1 cellular context compared by ENCODE assay signal in genomic region chr4:81786063-81786763, GRCh38.
TF ChIP-seq lines count a peak whose summit lies in the region.

No MANE protein-coding gene starts in this region.

TF ChIP-seq in K562, 482 proteins besides CTCF, POLR2A, EP300 and RAD21 (continued from another document):
- TF ChIP-seq GMEB1 (CRISPR knock-in tag; IDR thresholded peaks at IDR 0.05) (no peak), UBTF (IDR thresholded peaks at IDR 0.05; ENCODE audit: borderline replicate concordance in 1 of 2, low read depth in 2 of 2, low read length in 2 of 2) (no peak), GABPB2 (CRISPR knock-in tag; conservative IDR thresholded peaks at IDR 0.05) (no peak), MAFG (tag; conservative IDR thresholded peaks at IDR 0.05) (peak; percentile 79), TFAP4 (CRISPR knock-in tag; IDR thresholded peaks at IDR 0.05; ENCODE audit: borderline replicate concordance) (no peak), ZBTB17 (CRISPR knock-in tag; IDR thresholded peaks at IDR 0.05) (no peak), DPF2 (IDR thresholded peaks at IDR 0.05) (peak; percentile 80), ZNF408 (CRISPR knock-in tag; IDR thresholded peaks at IDR 0.05; ENCODE audit: low read depth) (no peak), SIX5 (IDR thresholded peaks at IDR 0.05; ENCODE audit: borderline replicate concordance in 1 of 2, insufficient read depth in 1 of 2, low read depth in 1 of 2, low read length in 2 of 2) (no peak), ZZZ3 (IDR thresholded peaks at IDR 0.05) (no peak), CUX1 (CRISPR knock-in tag; IDR thresholded peaks at IDR 0.05) (no peak), SLC30A9 (CRISPR knock-in tag; IDR thresholded peaks at IDR 0.05) (no peak), ZNF134 (CRISPR knock-in tag; conservative IDR thresholded peaks at IDR 0.05) (no peak), RERE (CRISPR knock-in tag; IDR thresholded peaks at IDR 0.05; ENCODE audit: borderline replicate concordance) (no peak), RNF2 (IDR thresholded peaks at IDR 0.05) (no peak), SMAD1 (IDR thresholded peaks at IDR 0.05; ENCODE audit: low read depth, low read length, partially characterized antibody) (peak; percentile 75), ATF1 (CRISPR knock-in tag; IDR thresholded peaks at IDR 0.05) (no peak), ATF1 (tag; IDR thresholded peaks at IDR 0.05) (peak; percentile 63), XRCC5 (IDR thresholded peaks at IDR 0.05; ENCODE audit: low read depth, low read length) (no peak), ATF3 (IDR thresholded peaks at IDR 0.05) (peak; percentile 48; the same call in 1 of the 2 replicates), ATF3 (CRISPR knock-in tag; conservative IDR thresholded peaks at IDR 0.05) (no peak), BRF2 (IDR thresholded peaks at IDR 0.05; ENCODE audit: borderline replicate concordance, insufficient read depth, insufficient read length) (no peak), GATA2 (CRISPR knock-in tag; IDR thresholded peaks at IDR 0.05) (no peak), MXD1 (CRISPR knock-in tag; IDR thresholded peaks at IDR 0.05; ENCODE audit: borderline replicate concordance, poor library complexity, severe bottlenecking) (no peak), MTA2 (IDR thresholded peaks at IDR 0.05; ENCODE audit: low read depth) (no peak), RBM22 (IDR thresholded peaks at IDR 0.05; ENCODE audit: low read depth, low read length, poor library complexity, severe bottlenecking) (no peak), EP400 (IDR thresholded peaks at IDR 0.05) (no peak; the same call in 1 of the 2 replicates), NRF1 (conservative IDR thresholded peaks at IDR 0.05 in 1 of 2, IDR thresholded peaks at IDR 0.05 in 1 of 2) (peak; percentile 38 to 44), MEF2D (tag; conservative IDR thresholded peaks at IDR 0.05; ENCODE audit: low read depth) (no peak), E2F8 (IDR thresholded peaks at IDR 0.05; ENCODE audit: low read depth, partially characterized antibody) (no peak), ZNF444 (CRISPR knock-in tag; IDR thresholded peaks at IDR 0.05) (no peak), FOXA3 (CRISPR knock-in tag; conservative IDR thresholded peaks at IDR 0.05 in 1 of 2, IDR thresholded peaks at IDR 0.05 in 1 of 2) (no peak; a peak in 1 of 4 replicates), HDAC2 (IDR thresholded peaks at IDR 0.05) (0 out of 2 replicates have a peak, but pooled peaks have one; percentile 25), ETV6 (IDR thresholded peaks at IDR 0.05; ENCODE audit: borderline replicate concordance in 1 of 2, low read depth in 2 of 2, low read length in 1 of 2) (no peak), ETV6 (CRISPR knock-in tag; IDR thresholded peaks at IDR 0.05; ENCODE audit: borderline replicate concordance) (no peak)
TF ChIP-seq in K562: peak in this region for 37.
